ENCODE assay signal across 8 cellular contexts in genomic region chr19:40797963-40798222, GRCh38.
A peak's percentile ranks its signal among the peaks of the same experiment; 100 is the strongest.
DNase-seq lines count a peak whose midpoint lies in the region; ATAC-seq and TF ChIP-seq lines count a peak whose summit lies in the region.

No MANE protein-coding gene starts in this region.

- no peak for DNase-seq in GM12865 (ENCODE audit: low read depth)
- DNase-seq in fibroblast of mammary gland (ENCODE audit: low read depth) = no peak
- no peak for DNase-seq in skeletal muscle cell (ENCODE audit: low read depth)
- no peak for DNase-seq in Ammon's horn (ENCODE audit: low spot score)
- no peak for DNase-seq in activated gamma-delta T cell treated with Interleukin-2 at 50 U/mL for 16 hours
- DNase-seq in activated CD4-positive, alpha-beta T cell treated with anti-CD3 and anti-CD28 coated beads, Interleukin-2, amount 50 U/mL, for 48 hours = no peak

- peaks cover 34% of the 10 kb centered on the region for H3K79me2 ChIP-seq in SU-DHL-6 (ENCODE audit: insufficient read depth, low read length)

- TF ChIP-seq CTCF in GM12865 (IDR thresholded peaks at IDR 0.05; ENCODE audit: insufficient read depth, low read depth, low read length, missing control alignments) (peak; percentile 45), SU-DHL-6 (IDR thresholded peaks at IDR 0.05; ENCODE audit: insufficient read depth, low read length, poor library complexity, severe bottlenecking) (no peak), fibroblast of mammary gland (conservative IDR thresholded peaks at IDR 0.05; ENCODE audit: control insufficient read depth, insufficient read depth, low read depth, low read length) (no peak)

- no peak overlapping the region for H2AFZ ChIP-seq in SU-DHL-6 (ENCODE audit: low read depth, low read length, severe bottlenecking)

- H3K36me3 ChIP-seq in SU-DHL-6 (ENCODE audit: low read length) = no peaks in the 10 kb centered on the region

- H3K9me2 ChIP-seq in SU-DHL-6 (replicated peaks; ENCODE audit: insufficient read depth, low read length) = no peaks in the 10 kb centered on the region

- H3K4me3 ChIP-seq in GM12865 (ENCODE audit: low read depth, low read length) (peak overlapping the region; percentile 67), SU-DHL-6 (ENCODE audit: insufficient read depth, low read length, poor library complexity, severe bottlenecking) (no peak overlapping the region), fibroblast of mammary gland (ENCODE audit: control insufficient read depth, low read depth, low read length) (peak overlapping the region; percentile 69), skeletal muscle cell (ENCODE audit: low read depth, low read length) (peak overlapping the region; percentile 60)

- no peak for ATAC-seq in HG03460 (IDR thresholded peaks at IDR 0.05; ENCODE audit: unreplicated experiment)

- peak overlapping the region; percentile 57 for H3K9ac ChIP-seq in SU-DHL-6 (ENCODE audit: low read length)

- no peaks in the 10 kb centered on the region for H3K9me3 ChIP-seq in SU-DHL-6 (ENCODE audit: insufficient read depth, low read length)

- H3K4me2 ChIP-seq in SU-DHL-6 (ENCODE audit: low read depth, low read length, poor library complexity, severe bottlenecking) = peak overlapping the region; percentile 72

- no peaks in the 10 kb centered on the region for H4K20me1 ChIP-seq in SU-DHL-6 (ENCODE audit: low read depth, low read length)

- no peaks in the 10 kb centered on the region for H3K27me3 ChIP-seq in SU-DHL-6 (ENCODE audit: low read length)

- H3F3A ChIP-seq in SU-DHL-6 (ENCODE audit: insufficient read depth) = peaks cover 12% of the 10 kb centered on the region

- peak overlapping the region; percentile 78 for H3K27ac ChIP-seq in SU-DHL-6 (ENCODE audit: low read depth, low read length)
